9 cellular contexts compared by ENCODE assay signal in genomic region chr2:55052087-55053061, GRCh38. TPM values are rescaled to one million over a fixed set of nuclear protein-coding genes. Genes with fewer than 3 reads are reported as not detected.
DNase-seq lines count a peak whose midpoint lies in the region; ATAC-seq and TF ChIP-seq lines count a peak whose summit lies in the region.
"Had no signal": no experiment of that assay in that cellular context is flagged by ENCODE, and none has a peak within 500 bp of the region (broad histone marks: within the 10 kb centered on the region; RNA-seq: fewer than 3 reads in every experiment).

No MANE protein-coding gene starts in this region.

- H3K4me1 ChIP-seq in heart left ventricle (peaks cover 0 to 31% (median 16%) of the 10 kb centered on the region in 12 donors), right cardiac atrium (ENCODE audit: control insufficient read depth, insufficient read depth, low read length) (no peaks in the 10 kb centered on the region), upper lobe of right lung (peaks cover 23% of the 10 kb centered on the region)

- ATAC-seq in heart left ventricle (no peak), left cardiac atrium (no peak), right cardiac atrium (no peak), upper lobe of right lung (no peak)

- TF ChIP-seq CTCF in heart left ventricle (IDR thresholded peaks at IDR 0.05): no peak
- TF ChIP-seq CTCF in upper lobe of right lung (IDR thresholded peaks at IDR 0.05): no peak

- 69 to 71% (median 70%) methylated on average over 7 of the region's 7 CpGs for WGBS in heart left ventricle, 4 donors
- WGBS in right cardiac atrium: 52% methylated on average over 7 of the region's 7 CpGs

- H3K9me3 ChIP-seq in heart left ventricle: no peaks in the 10 kb centered on the region
- no peaks in the 10 kb centered on the region for H3K9me3 ChIP-seq in right cardiac atrium (ENCODE audit: control insufficient read depth, low read length)
- no peaks in the 10 kb centered on the region for H3K9me3 ChIP-seq in upper lobe of right lung

- no peak for TF ChIP-seq POLR2A in heart left ventricle (IDR thresholded peaks at IDR 0.05)

- H3K4me3 ChIP-seq in heart left ventricle: peak overlapping the region in 6 of 12 donors; percentile 88 to 95 (median 90)
- H3K4me3 ChIP-seq in right cardiac atrium (ENCODE audit: low read length): peak overlapping the region; percentile 22
- peak overlapping the region; percentile 91 for H3K4me3 ChIP-seq in upper lobe of right lung

- H3K27ac ChIP-seq in heart left ventricle (peak overlapping the region in 8 of 12 donors; percentile 14 to 100 (median 98)), right cardiac atrium (ENCODE audit: low read length) (no peak overlapping the region), upper lobe of right lung (no peak overlapping the region)

- intact Hi-C loops in heart left ventricle (cut with DNase I): loop anchor here in 5 of 10 donors (5.0 to 10.0 kb wide), 6 partner anchors 35 to 115 kb away; no protein-coding TSS in a partner anchor
- intact Hi-C loops in left cardiac atrium (cut with DNase I): no loop called here
- intact Hi-C loops in right cardiac atrium (cut with DNase I): loop anchor here in 2 of 4 donors (5.0 kb wide), 2 partner anchors 40 to 50 kb away; no protein-coding TSS in a partner anchor
- intact Hi-C loops in upper lobe of right lung (cut with DNase I): no loop called here

- in situ Hi-C loops in SK-MEL-5 (cut with HindIII; ENCODE audit: low pct_unique_long_range_greater_than_20kb, low sequenced_read_pairs): no loop called here

- H3K27me3 ChIP-seq in heart left ventricle (no peaks in the 10 kb centered on the region), right cardiac atrium (ENCODE audit: control insufficient read depth, insufficient read depth) (no peaks in the 10 kb centered on the region), upper lobe of right lung (no peaks in the 10 kb centered on the region)

- DNase-seq in heart left ventricle: no peak
- DNase-seq in left cardiac atrium: no peak
- DNase-seq in SK-MEL-5 (ENCODE audit: low read depth, low spot score): peak; percentile 33
- no peak for DNase-seq in right cardiac atrium
- no peak for DNase-seq in upper lobe of right lung
- DNase-seq in activated gamma-delta T cell (lab: John Stamatoyannopoulos, UW): no peak
- DNase-seq in NCI-H1092 treated with DMSO at 0.1 percent for 48 hours (lab: John Stamatoyannopoulos, UW): no peak
- no peak for DNase-seq in activated effector memory CD4-positive, alpha-beta T cell treated with anti-CD3 and anti-CD28 coated beads, Interleukin-2, amount 50 U/mL, for 16 hours
- DNase-seq: DMS79 had no signal

- H3K36me3 ChIP-seq in heart left ventricle: no peaks in the 10 kb centered on the region
- H3K36me3 ChIP-seq in upper lobe of right lung: no peaks in the 10 kb centered on the region

RNA-seq across cellular contexts. Expression of gene RTN4, which starts 2.1 kb away (rescaled TPM):
- total RNA-seq in heart left ventricle: 100 to 1,000 TPM in 4 of 9 donors, 10 to 100 TPM in 5; 46.1 to 250 (median 95.5) TPM
- 100 to 1,000 TPM in 1 of 2 donors, 10 to 100 TPM in 1; 67.0 to 176 TPM for polyA plus RNA-seq in heart left ventricle
- 100 to 1,000 TPM; 249 to 251 TPM for total RNA-seq in left cardiac atrium
- total RNA-seq in SK-MEL-5 (2014; rRNA removed; shearing (Covaris generic)): 117 and 120 TPM in 2 replicates
- polyA plus RNA-seq in SK-MEL-5 (2015; cell fraction: cytosol; rRNA removed): 274 and 292 TPM in 2 replicates
- 85.9 and 130 TPM in 2 replicates for polyA plus RNA-seq in SK-MEL-5 (2015; cell fraction: nucleus; rRNA removed)
- 100 to 1,000 TPM; 242 to 283 (median 249) TPM for total RNA-seq in right cardiac atrium
- 183 TPM for polyA plus RNA-seq in right cardiac atrium
- 275 TPM for total RNA-seq in upper lobe of right lung

Comparison
In these comparisons a context has a peak if more than half of its experiments do, and no peak if none do; other contexts are left out.
1. H3K27ac ChIP-seq: peak in heart left ventricle (8 of 12); none in right cardiac atrium (single experiment) and upper lobe of right lung (single experiment).